Comparison of ENCODE assay signal across 33 cellular contexts in the genomic region with DNA sequence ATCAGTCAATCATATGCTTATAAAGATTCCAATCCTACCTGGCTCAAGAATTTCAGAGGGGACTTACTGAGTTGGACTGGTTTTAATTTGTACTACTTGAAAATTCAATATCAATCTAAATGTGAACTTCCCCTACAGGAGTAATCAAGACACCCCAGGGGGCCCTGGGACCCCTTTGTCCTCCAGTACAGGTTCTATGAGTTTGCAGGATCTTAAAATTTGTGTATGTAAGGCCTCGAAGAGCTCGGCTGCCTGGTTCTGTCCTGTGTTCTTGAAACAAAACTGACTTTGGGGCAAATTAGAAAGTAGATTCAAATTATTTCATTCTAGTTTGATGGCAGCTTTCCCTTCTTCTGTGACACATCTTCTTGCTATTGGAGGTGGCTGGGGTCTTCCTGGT.
"Had no signal": no experiment of that assay in that cellular context is flagged by ENCODE, and none has a peak within 500 bp of the region (broad histone marks: within the 10 kb centered on the region; RNA-seq: fewer than 3 reads in every experiment).

No MANE protein-coding gene starts in this region.

- DNase-seq: activated CD4-positive, alpha-beta memory T cell treated with anti-CD3 and anti-CD28 coated beads, Interleukin-2, amount 10 ng/mL, durations not matched to agents 7 days and 5 days; activated CD4-positive, alpha-beta T cell treated with anti-CD3 and anti-CD28 coated beads for 1 hour; activated CD4-positive, alpha-beta T cell treated with anti-CD3 and anti-CD28 coated beads for 36 hours; activated CD4-positive, alpha-beta T cell treated with anti-CD3 and anti-CD28 coated beads for 48 hours; activated CD4-positive, alpha-beta T cell treated with anti-CD3 and anti-CD28 coated beads, Interleukin-2, amount 10 ng/mL, durations not matched to agents 7 days and 5 days; activated CD4-positive, alpha-beta T cell treated with anti-CD3 and anti-CD28 coated beads, Interleukin-2, amount 50 U/mL, for 48 hours; activated CD4-positive, CD25-positive, alpha-beta regulatory T cell; activated CD8-positive, alpha-beta memory T cell treated with anti-CD3 and anti-CD28 coated beads for 24 hours; activated CD8-positive, alpha-beta memory T cell treated with anti-CD3 and anti-CD28 coated beads, Interleukin-2, amount 10 ng/mL, durations not matched to agents 7 days and 5 days; activated CD8-positive, alpha-beta memory T cell treated with anti-CD3 and anti-CD28 coated beads, Interleukin-2, amount 50 U/mL, for 48 hours; activated CD8-positive, alpha-beta T cell treated with anti-CD3 and anti-CD28 coated beads, Interleukin-2, amount 10 ng/mL, durations not matched to agents 7 days and 5 days; activated effector memory CD4-positive, alpha-beta T cell treated with Interleukin-2 at 50 U/mL for 16 hours; activated gamma-delta T cell; activated naive CD4-positive, alpha-beta T cell treated with anti-CD3 and anti-CD28 coated beads, Interleukin-2, amount 10 ng/mL, durations not matched to agents 7 days and 5 days; activated naive CD4-positive, alpha-beta T cell treated with Interleukin-2 at 50 U/mL for 16 hours; activated naive CD8-positive, alpha-beta T cell treated with anti-CD3 and anti-CD28 coated beads, Interleukin-2, amount 10 ng/mL, durations not matched to agents 7 days and 5 days; activated naive CD8-positive, alpha-beta T cell treated with anti-CD3 and anti-CD28 coated beads, Interleukin-2, amount 50 U/mL, for 24 hours; activated T-cell treated with anti-CD3 and anti-CD28 coated beads, Interleukin-2, amount 50 U/mL, for 24 hours; activated T-cell treated with anti-CD3 and anti-CD28 coated beads, Interleukin-2, amount 50 U/mL, for 48 hours; amygdala; anterior cingulate cortex; central memory CD4-positive, alpha-beta T cell; T-helper 2 cell; T-helper 9 cell had no signal

- H3K4me1 Mint-ChIP-seq: activated CD4-positive, alpha-beta memory T cell treated with anti-CD3 and anti-CD28 coated beads, Interleukin-2, amount 10 ng/mL, durations not matched to agents 7 days and 5 days; activated CD4-positive, alpha-beta T cell treated with anti-CD3 and anti-CD28 coated beads, Interleukin-2, amount 10 ng/mL, durations not matched to agents 7 days and 5 days; activated CD8-positive, alpha-beta memory T cell treated with anti-CD3 and anti-CD28 coated beads, Interleukin-2, amount 10 ng/mL, durations not matched to agents 7 days and 5 days; activated naive CD4-positive, alpha-beta T cell treated with anti-CD3 and anti-CD28 coated beads, Interleukin-2, amount 10 ng/mL, durations not matched to agents 7 days and 5 days; activated naive CD8-positive, alpha-beta T cell treated with anti-CD3 and anti-CD28 coated beads, Interleukin-2, amount 10 ng/mL, durations not matched to agents 7 days and 5 days; activated naive CD8-positive, alpha-beta T cell treated with anti-CD3 and anti-CD28 coated beads, Interleukin-2, amount 50 U/mL, for 24 hours; brain had no signal

- H3K27ac Mint-ChIP-seq: activated CD4-positive, alpha-beta memory T cell treated with anti-CD3 and anti-CD28 coated beads, Interleukin-2, amount 10 ng/mL, durations not matched to agents 7 days and 5 days; activated CD4-positive, alpha-beta T cell treated with anti-CD3 and anti-CD28 coated beads for 36 hours; activated CD4-positive, alpha-beta T cell treated with anti-CD3 and anti-CD28 coated beads, Interleukin-2, amount 10 ng/mL, durations not matched to agents 7 days and 5 days; activated CD8-positive, alpha-beta memory T cell treated with anti-CD3 and anti-CD28 coated beads, Interleukin-2, amount 10 ng/mL, durations not matched to agents 7 days and 5 days; activated CD8-positive, alpha-beta T cell treated with anti-CD3 and anti-CD28 coated beads, Interleukin-2, amount 10 ng/mL, durations not matched to agents 7 days and 5 days; activated naive CD4-positive, alpha-beta T cell treated with anti-CD3 and anti-CD28 coated beads, Interleukin-2, amount 10 ng/mL, durations not matched to agents 7 days and 5 days; activated naive CD4-positive, alpha-beta T cell treated with anti-CD3 and anti-CD28 coated beads, Interleukin-2, amount 50 U/mL, for 24 hours; activated naive CD8-positive, alpha-beta T cell; activated naive CD8-positive, alpha-beta T cell treated with anti-CD3 and anti-CD28 coated beads, Interleukin-2, amount 10 ng/mL, durations not matched to agents 7 days and 5 days; activated naive CD8-positive, alpha-beta T cell treated with anti-CD3 and anti-CD28 coated beads, Interleukin-2, amount 50 U/mL, for 24 hours; activated T-cell treated with anti-CD3 and anti-CD28 coated beads, Interleukin-2, amount 50 U/mL, for 24 hours; activated T-helper 2 cell treated with anti-CD3 and anti-CD28 coated beads, Interferon-gamma antibody, Interleukin-2, Interleukin-4, amounts not matched to agents 10 μg/mL and 5 μg/mL and 100 μg/mL, durations not matched to agents 14 hours and 24 hours and 36 hours; brain; T-helper 1 cell treated with Interleukin-12 subunit alpha and Interleukin-12 subunit beta and Interleukin-4 antibody, amounts not matched to agents 30 μg/mL and 1 μg/mL, for 36 hours; T-helper 2 cell treated with Interferon-gamma antibody and Interleukin-4, amounts not matched to agents 5 μg/mL and 100 μg/mL, for 36 hours had no signal

- H3K4me1 ChIP-seq: ascending aorta had no signal

- H3K36me3 Mint-ChIP-seq: activated naive CD4-positive, alpha-beta T cell treated with anti-CD3 and anti-CD28 coated beads, Interleukin-2, amount 10 ng/mL, durations not matched to agents 7 days and 5 days; activated naive CD4-positive, alpha-beta T cell treated with anti-CD3 and anti-CD28 coated beads, Interleukin-2, amount 50 U/mL, for 24 hours; brain had no signal

- H3K9me3 Mint-ChIP-seq: activated CD4-positive, alpha-beta T cell treated with anti-CD3 and anti-CD28 coated beads, Interleukin-2, amount 10 ng/mL, durations not matched to agents 7 days and 5 days; activated naive CD4-positive, alpha-beta T cell treated with anti-CD3 and anti-CD28 coated beads, Interleukin-2, amount 50 U/mL, for 24 hours; activated naive CD8-positive, alpha-beta T cell treated with anti-CD3 and anti-CD28 coated beads, Interleukin-2, amount 50 U/mL, for 24 hours; T-helper 2 cell treated with Interferon-gamma antibody and Interleukin-4, amounts not matched to agents 5 μg/mL and 100 μg/mL, for 36 hours had no signal

- H3K4me3 Mint-ChIP-seq: activated CD4-positive, alpha-beta memory T cell treated with anti-CD3 and anti-CD28 coated beads, Interleukin-2, amount 10 ng/mL, durations not matched to agents 7 days and 5 days; activated CD4-positive, alpha-beta T cell treated with anti-CD3 and anti-CD28 coated beads for 36 hours; activated CD4-positive, alpha-beta T cell treated with anti-CD3 and anti-CD28 coated beads, Interleukin-2, amount 10 ng/mL, durations not matched to agents 7 days and 5 days; activated CD8-positive, alpha-beta memory T cell treated with anti-CD3 and anti-CD28 coated beads, Interleukin-2, amount 10 ng/mL, durations not matched to agents 7 days and 5 days; activated CD8-positive, alpha-beta T cell treated with anti-CD3 and anti-CD28 coated beads, Interleukin-2, amount 10 ng/mL, durations not matched to agents 7 days and 5 days; activated naive CD4-positive, alpha-beta T cell treated with anti-CD3 and anti-CD28 coated beads, Interleukin-2, amount 10 ng/mL, durations not matched to agents 7 days and 5 days; activated naive CD4-positive, alpha-beta T cell treated with anti-CD3 and anti-CD28 coated beads, Interleukin-2, amount 50 U/mL, for 24 hours; activated naive CD8-positive, alpha-beta T cell; activated naive CD8-positive, alpha-beta T cell treated with anti-CD3 and anti-CD28 coated beads, Interleukin-2, amount 10 ng/mL, durations not matched to agents 7 days and 5 days; activated naive CD8-positive, alpha-beta T cell treated with anti-CD3 and anti-CD28 coated beads, Interleukin-2, amount 50 U/mL, for 24 hours; activated T-cell treated with anti-CD3 and anti-CD28 coated beads, Interleukin-2, amount 50 U/mL, for 24 hours; brain; T-helper 1 cell treated with Interleukin-12 subunit alpha and Interleukin-12 subunit beta and Interleukin-4 antibody, amounts not matched to agents 30 μg/mL and 1 μg/mL, for 36 hours; T-helper 2 cell treated with Interferon-gamma antibody and Interleukin-4, amounts not matched to agents 5 μg/mL and 100 μg/mL, for 36 hours had no signal

- H3K27ac ChIP-seq: ascending aorta, VCaP had no signal

- ATAC-seq: activated CD4-positive, alpha-beta T cell treated with anti-CD3 and anti-CD28 coated beads for 36 hours; activated CD4-positive, CD25-positive, alpha-beta regulatory T cell treated with anti-CD3 and anti-CD28 coated beads, Interleukin-2, amount 50 U/mL, for 24 hours; activated CD8-positive, alpha-beta memory T cell treated with anti-CD3 and anti-CD28 coated beads, Interleukin-2, amount 10 ng/mL, durations not matched to agents 7 days and 5 days; activated CD8-positive, alpha-beta T cell treated with anti-CD3 and anti-CD28 coated beads, Interleukin-2, amount 10 ng/mL, durations not matched to agents 7 days and 5 days; activated naive CD8-positive, alpha-beta T cell treated with anti-CD3 and anti-CD28 coated beads, Interleukin-2, amount 50 U/mL, for 24 hours had no signal

- H3K4me3 ChIP-seq: ascending aorta had no signal

- H3K27me3 ChIP-seq: ascending aorta had no signal

- H3K36me3 ChIP-seq: ascending aorta had no signal

- H3K27me3 Mint-ChIP-seq: activated naive CD4-positive, alpha-beta T cell treated with anti-CD3 and anti-CD28 coated beads, Interleukin-2, amount 50 U/mL, for 24 hours; activated naive CD8-positive, alpha-beta T cell; activated naive CD8-positive, alpha-beta T cell treated with anti-CD3 and anti-CD28 coated beads, Interleukin-2, amount 50 U/mL, for 24 hours; brain had no signal
